ENCODE assay signal across 30 cellular contexts in genomic region chr19:39915101-39915847, GRCh38. TPM values are rescaled to one million over a fixed set of nuclear protein-coding genes. Genes with fewer than 3 reads are reported as not detected.
DNase-seq lines count a peak whose midpoint lies in the region; ATAC-seq and TF ChIP-seq lines count a peak whose summit lies in the region.
"Had no signal": no experiment of that assay in that cellular context is flagged by ENCODE, and none has a peak within 500 bp of the region (broad histone marks: within the 10 kb centered on the region; RNA-seq: fewer than 3 reads in every experiment).

No MANE protein-coding gene starts in this region.

- H2BK20ac ChIP-seq in H9 (ENCODE audit: low read depth, low read length, poor library complexity, severe bottlenecking): no peak overlapping the region

- no peak overlapping the region for H2AFZ ChIP-seq in H9 (ENCODE audit: low read length)

- CTCF ChIA-PET in GM10248 (lab: Yijun Ruan, JAX): interaction anchor here (0.8 to 1.0 kb wide), 2 partner anchors 55 to 174 kb away, joined by 3 to 5 read pairs; partner anchors contain the start of gene PSMC4

- H3K4me1 Mint-ChIP-seq in H9: no peaks in the 10 kb centered on the region

- no peak overlapping the region for H2BK5ac ChIP-seq in H9 (ENCODE audit: insufficient read length, low read length)

- H2BK15ac ChIP-seq in H9 (ENCODE audit: low read depth, low read length): no peak overlapping the region

- TF ChIP-seq CTCF in GM10248 (IDR thresholded peaks at IDR 0.05; ENCODE audit: control extremely low read depth, extremely low read depth, low read depth, missing control alignments) (no peak), H9 (conservative IDR thresholded peaks at IDR 0.05) (no peak), transverse colon (IDR thresholded peaks at IDR 0.05) (no peak)

- no peak overlapping the region for H3T11ph ChIP-seq in H9 (ENCODE audit: low read length)

- no peaks in the 10 kb centered on the region for H3K36me3 Mint-ChIP-seq in H9 (ENCODE audit: insufficient read depth in 1 of 3, low read depth in 3 of 3)
- H3K36me3 Mint-ChIP-seq: natural killer cell; stimulated activated effector memory CD8-positive, alpha-beta T cell treated with anti-CD3 and anti-CD28 coated beads, Interleukin-12 subunit alpha, Interleukin-12 subunit beta, amount 100 ng/mL, for 72 hours had no signal

- ATAC-seq in GM21381 (IDR thresholded peaks at IDR 0.05; ENCODE audit: unreplicated experiment): no peak
- ATAC-seq: natural killer cell; right lobe of liver; stimulated activated effector memory CD8-positive, alpha-beta T cell treated with anti-CD3 and anti-CD28 coated beads, Interleukin-12 subunit alpha, Interleukin-12 subunit beta, amount 100 ng/mL, for 72 hours; T-cell had no signal

- no peaks in the 10 kb centered on the region for H3K27me3 Mint-ChIP-seq in H9 (ENCODE audit: low read depth)
- H3K27me3 Mint-ChIP-seq: activated naive CD8-positive, alpha-beta T cell; T-cell had no signal

- peaks cover 3% of the 10 kb centered on the region for H3K23me2 ChIP-seq in H9 (ENCODE audit: insufficient read length, low read depth, low read length, poor library complexity, severe bottlenecking)

- H3K23ac ChIP-seq in H9 (ENCODE audit: insufficient read length, low read depth, low read length): no peak overlapping the region

- no peak overlapping the region for H3K27ac Mint-ChIP-seq in H9
- H3K27ac Mint-ChIP-seq: activated naive CD8-positive, alpha-beta T cell; dendritic cell treated with granulocyte-macrophage colony-stimulating factor and Interleukin-4, amounts not matched to agents 40 ng/mL and 50 ng/mL, for 4 days; natural killer cell had no signal

- intact Hi-C loops in transverse colon (cut with DNase I; ENCODE audit: low total_unique reads): no loop called here

- H2BK12ac ChIP-seq in H9 (ENCODE audit: insufficient read length, low read depth, low read length): no peak overlapping the region

- H3K4me2 ChIP-seq in H9 (ENCODE audit: insufficient read depth, insufficient read length, low read length): no peak overlapping the region

- no peak for TF ChIP-seq POLR2A in transverse colon (IDR thresholded peaks at IDR 0.05)

- H4K20me1 ChIP-seq in H9 (ENCODE audit: control insufficient read depth, insufficient read depth, insufficient read length): no peaks in the 10 kb centered on the region

- H4K5ac ChIP-seq in H9 (ENCODE audit: insufficient read length, low read depth, low read length): no peak overlapping the region

- no peak overlapping the region for H3K18ac ChIP-seq in H9 (ENCODE audit: insufficient read length, low read depth, low read length)

- H3K14ac ChIP-seq in H9 (ENCODE audit: insufficient read depth, low read length): no peak overlapping the region; the same call in 1 of the 2 replicates

- H3K27me3 ChIP-seq in H9 (ENCODE audit: insufficient read depth, low read length) (no peaks in the 10 kb centered on the region), transverse colon (no peaks in the 10 kb centered on the region)
- H3K27me3 ChIP-seq: cardiac muscle cell, ovary, right lobe of liver, SJSA1 had no signal

- H4K8ac ChIP-seq in H9 (replicated peaks; ENCODE audit: insufficient read length, low read depth, low read length): no peak overlapping the region

- H2BK120ac ChIP-seq in H9 (ENCODE audit: low read depth, low read length, poor library complexity, severe bottlenecking): no peak overlapping the region

- in situ Hi-C loops in transverse colon (cut with MboI; ENCODE audit: low pct_ligation_motif_present in 1 of 4, low pct_unique_long_range_greater_than_20kb in 1 of 4, low sequenced_read_pairs in 3 of 4): no loop called here

- H3K27ac ChIP-seq in H9 (ENCODE audit: insufficient read length, low read depth, low read length) (no peak overlapping the region), transverse colon (no peak overlapping the region)
- H3K27ac ChIP-seq: cardiac muscle cell, ovary, right lobe of liver, SJSA1 had no signal

- H3K36me3 ChIP-seq in transverse colon: peaks cover 0 to 1% (median 0%) of the 10 kb centered on the region in 4 donors
- H3K36me3 ChIP-seq: cardiac muscle cell, ovary, right lobe of liver, SJSA1 had no signal

- no peaks in the 10 kb centered on the region for H3K79me2 ChIP-seq in H9 (ENCODE audit: insufficient read depth, low read length)

- no peak overlapping the region for H3K4me3 ChIP-seq in transverse colon
- H3K4me3 ChIP-seq: cardiac muscle cell, ovary, right lobe of liver, SJSA1 had no signal

- no peak overlapping the region for H3K4me3 Mint-ChIP-seq in H9
- H3K4me3 Mint-ChIP-seq: activated naive CD8-positive, alpha-beta T cell; dendritic cell treated with granulocyte-macrophage colony-stimulating factor and Interleukin-4, amounts not matched to agents 40 ng/mL and 50 ng/mL, for 4 days; natural killer cell; stimulated activated effector memory CD8-positive, alpha-beta T cell treated with anti-CD3 and anti-CD28 coated beads, Interleukin-12 subunit alpha, Interleukin-12 subunit beta, amount 100 ng/mL, for 72 hours; T-cell had no signal

- H3K79me1 ChIP-seq in H9 (ENCODE audit: insufficient read depth, low read depth, low read length, poor library complexity, severe bottlenecking): no peaks in the 10 kb centered on the region

- peak; percentile 11 for DNase-seq in GM10248 (ENCODE audit: extremely low spot score)
- DNase-seq in H9: peak; percentile 65
- DNase-seq in iPS-NIHi7 (ENCODE audit: extremely low spot score): peak; percentile 10
- DNase-seq in retina: peak; percentile 19
- no peak for DNase-seq in activated CD4-positive, alpha-beta T cell treated with anti-CD3 and anti-CD28 coated beads for 48 hours
- no peak for DNase-seq in transverse colon
- DNase-seq: activated CD4-positive, alpha-beta T cell treated with anti-CD3 and anti-CD28 coated beads, Interleukin-2, amount 50 U/mL, for 4 hours; activated CD4-positive, CD25-positive, alpha-beta regulatory T cell; anterior cingulate cortex; DND-41; GOT3; hippocampal formation; Kasumi-1; natural killer cell; NCI-H1694 treated with DMSO at 0.1 percent for 48 hours; NCI-H2227 treated with DMSO at 0.1 percent for 48 hours; NCI-H748 treated with DMSO at 0.1 percent for 48 hours; ovary; right lobe of liver; RPMI8226; stimulated activated CD4-positive, alpha-beta T cell treated with anti-CD3 and anti-CD28 coated beads, Interleukin-12 subunit alpha, Interleukin-12 subunit beta, amount 100 ng/mL, for 4 hours; stimulated activated CD4-positive, alpha-beta T cell treated with anti-CD3 and anti-CD28 coated beads, Interleukin-4, amount 100 ng/mL, for 1 hour; substantia nigra; T-cell had no signal

- no peaks in the 10 kb centered on the region for H3K4me1 ChIP-seq in H9 (ENCODE audit: insufficient read depth, low read length)
- H3K4me1 ChIP-seq in transverse colon: peaks cover 0 to 16% (median 5%) of the 10 kb centered on the region in 4 donors
- H3K4me1 ChIP-seq: right lobe of liver, SJSA1 had no signal

- no peak overlapping the region for H3K56ac ChIP-seq in H9 (ENCODE audit: insufficient read length, low read depth, low read length)

- H3K9me3 ChIP-seq in H9 (ENCODE audit: control insufficient read depth, low read depth, low read length): no peaks in the 10 kb centered on the region
- no peaks in the 10 kb centered on the region for H3K9me3 ChIP-seq in transverse colon
- H3K9me3 ChIP-seq: ovary, right lobe of liver, SJSA1 had no signal

- POLR2A ChIA-PET in GM10248 (lab: Yijun Ruan, JAX): no interaction called here

- H4K91ac ChIP-seq in H9 (ENCODE audit: insufficient read length, low read depth, low read length): no peak overlapping the region

- H3K9me3 Mint-ChIP-seq in H9: no peaks in the 10 kb centered on the region
- H3K9me3 Mint-ChIP-seq: natural killer cell; stimulated activated effector memory CD8-positive, alpha-beta T cell treated with anti-CD3 and anti-CD28 coated beads, Interleukin-12 subunit alpha, Interleukin-12 subunit beta, amount 100 ng/mL, for 72 hours; T-cell had no signal

- no peak overlapping the region for H2AK5ac ChIP-seq in H9 (ENCODE audit: insufficient read length, low read length)

- TF ChIP-seq EP300 in transverse colon (IDR thresholded peaks at IDR 0.05; ENCODE audit: low read depth): no peak

- no CpG with 5 or more reads among the region's 71 CpGs for WGBS in H9 (ENCODE audit: extremely low coverage, insufficient read length, low lambda C conversion rate)
- 78 to 100% methylated on average over 1 to 70 of the region's 71 CpGs for WGBS in transverse colon (ENCODE audit: low coverage in 1 of 2), 2 donors

- no peak overlapping the region for H3K4ac ChIP-seq in H9 (ENCODE audit: low read depth, low read length)

- H3K9ac ChIP-seq in H9 (ENCODE audit: extremely low read depth, insufficient read length, low read length): no peak overlapping the region

RNA-seq across cellular contexts. Expression of gene FCGBP, which starts 19.2 kb away (rescaled TPM):
- total RNA-seq in H9 (2021): 0.13 and 0.15 TPM in 2 replicates
- 1,000 to 10,000 TPM; 1,603 to 6,178 (median 2,329) TPM for total RNA-seq in transverse colon

RNA-seq across cellular contexts. Expression of gene PSMC4, which starts 55.7 kb away (rescaled TPM):
- total RNA-seq in H9 (2021): 111 and 119 TPM in 2 replicates
- 10 to 100 TPM; 46.4 to 83.4 (median 77.5) TPM for total RNA-seq in transverse colon

Comparison
In these comparisons a context has a peak if more than half of its experiments do, and no peak if none do; other contexts are left out.
1. DNase-seq: peak in GM10248 (single experiment), H9 (single experiment), iPS-NIHi7 (single experiment) and retina (single experiment); none in activated CD4-positive, alpha-beta T cell treated with anti-CD3 and anti-CD28 coated beads for 48 hours (single experiment) and transverse colon (single experiment).
2. RNA of gene FCGBP, which starts 19.2 kb away (total RNA-seq): 1,603 to 6,178 TPM in transverse colon; 0.13 to 0.15 TPM in H9; every median in the first group is over 1,000 times any median in the second.